Comparison of ENCODE assay signal across 8 cellular contexts in genomic region chr12:51424662-51425539, GRCh38. TPM values are rescaled to one million over a fixed set of nuclear protein-coding genes. Genes with fewer than 3 reads are reported as not detected.
DNase-seq lines count a peak whose midpoint lies in the region; ATAC-seq, FAIRE-seq and TF ChIP-seq lines count a peak whose summit lies in the region.

Gene SLC4A8 (plus strand): TSS chr12:51424831. CDS start chr12:51424988, 157 bp downstream.

- TF ChIP-seq RAD21 in Ishikawa (IDR thresholded peaks at IDR 0.05; ENCODE audit: low read depth), result peak; percentile 49; the same call in 1 of the 2 replicates

- H3K4me1 Mint-ChIP-seq in activated T-helper 17 cell treated with anti-CD3 and anti-CD28 coated beads, Interleukin-2, amount 50 U/mL, for 72 hours, result no peaks in the 10 kb centered on the region
- peaks cover 10 to 21% of the 10 kb centered on the region in 2 donors for H3K4me1 Mint-ChIP-seq in natural killer cell
- peaks cover 17 to 25% of the 10 kb centered on the region in 2 donors for H3K4me1 Mint-ChIP-seq in stimulated activated naive B cell treated with anti-CD40 and anti-IgM and Interleukin-4, amounts not matched to agents 10 μg/mL and 1 μg/mL and 100 μg/mL, for 72 hours

- no peak for TF ChIP-seq EP300 in Ishikawa (IDR thresholded peaks at IDR 0.05; ENCODE audit: borderline replicate concordance)

- no peak for FAIRE-seq in RCC 7860 (lab: Jason Lieb, UNC)

- H3K27me3 Mint-ChIP-seq in activated T-helper 17 cell treated with anti-CD3 and anti-CD28 coated beads, Interleukin-2, amount 50 U/mL, for 72 hours, result no peaks in the 10 kb centered on the region
- H3K27me3 Mint-ChIP-seq in natural killer cell (ENCODE audit: low read depth in 2 of 2), result no peaks in the 10 kb centered on the region
- no peaks in the 10 kb centered on the region for H3K27me3 Mint-ChIP-seq in stimulated activated naive B cell treated with anti-CD40 and anti-IgM and Interleukin-4, amounts not matched to agents 10 μg/mL and 1 μg/mL and 100 μg/mL, for 72 hours

- peak within 1 kb of the TSS; percentile 32 for H3K27ac Mint-ChIP-seq in activated T-helper 17 cell treated with anti-CD3 and anti-CD28 coated beads, Interleukin-2, amount 50 U/mL, for 72 hours
- H3K27ac Mint-ChIP-seq in natural killer cell, result peak within 1 kb of the TSS; percentile 68 to 76
- H3K27ac Mint-ChIP-seq in stimulated activated naive B cell treated with anti-CD40 and anti-IgM and Interleukin-4, amounts not matched to agents 10 μg/mL and 1 μg/mL and 100 μg/mL, for 72 hours, result peak within 1 kb of the TSS; percentile 60

- H3K4me3 ChIP-seq in fibroblast of pulmonary artery (replicated peaks; ENCODE audit: low read depth, low read length), result peak within 1 kb of the TSS; percentile 60

- peak; percentile 92 for ATAC-seq in GM21576 (IDR thresholded peaks at IDR 0.05; ENCODE audit: unreplicated experiment)
- ATAC-seq in activated T-helper 17 cell treated with anti-CD3 and anti-CD28 coated beads, Interleukin-2, amount 50 U/mL, for 72 hours (replicated peaks), result peak; percentile 96
- peak; percentile 90 to 94 (median 92) for ATAC-seq in natural killer cell
- ATAC-seq in stimulated activated naive B cell treated with anti-CD40 and anti-IgM and Interleukin-4, amounts not matched to agents 10 μg/mL and 1 μg/mL and 100 μg/mL, for 72 hours (replicated peaks), result peak; percentile 95 to 97

- peak; percentile 85 for DNase-seq in DMS114 treated with DMSO at 0.1 percent for 48 hours (lab: John Stamatoyannopoulos, UW; ENCODE audit: unreplicated experiment)
- peak; percentile 30 for DNase-seq in RCC 7860 (ENCODE audit: low spot score)
- DNase-seq in fibroblast of pulmonary artery (ENCODE audit: low read depth), result peak; percentile 75
- peak; percentile 77 for DNase-seq in natural killer cell
- DNase-seq in stimulated activated naive B cell treated with anti-CD40 and anti-IgM and Interleukin-4, amounts not matched to agents 10 μg/mL and 1 μg/mL and 100 μg/mL, for 72 hours, result peak; percentile 84

- TF ChIP-seq CTCF in fibroblast of pulmonary artery (IDR thresholded peaks at IDR 0.05; ENCODE audit: low read length, missing control alignments) (peak; percentile 60), natural killer cell (IDR thresholded peaks at IDR 0.05) (peak; percentile 83)

- intact Hi-C loops in natural killer cell (cut with micrococcal nuclease), result loop anchor here (1.0 to 5.0 kb wide), 4 partner anchors 56 to 452 kb away; a partner anchor contains a TSS

- H3K36me3 Mint-ChIP-seq in activated T-helper 17 cell treated with anti-CD3 and anti-CD28 coated beads, Interleukin-2, amount 50 U/mL, for 72 hours (ENCODE audit: low read depth), result no peaks in the 10 kb centered on the region
- H3K36me3 Mint-ChIP-seq in natural killer cell, result no peaks in the 10 kb centered on the region
- H3K36me3 Mint-ChIP-seq in stimulated activated naive B cell treated with anti-CD40 and anti-IgM and Interleukin-4, amounts not matched to agents 10 μg/mL and 1 μg/mL and 100 μg/mL, for 72 hours, result no peaks in the 10 kb centered on the region

- no peaks in the 10 kb centered on the region for H3K9me3 Mint-ChIP-seq in activated T-helper 17 cell treated with anti-CD3 and anti-CD28 coated beads, Interleukin-2, amount 50 U/mL, for 72 hours
- no peaks in the 10 kb centered on the region for H3K9me3 Mint-ChIP-seq in natural killer cell
- peaks cover 0 to 3% of the 10 kb centered on the region in 2 donors for H3K9me3 Mint-ChIP-seq in stimulated activated naive B cell treated with anti-CD40 and anti-IgM and Interleukin-4, amounts not matched to agents 10 μg/mL and 1 μg/mL and 100 μg/mL, for 72 hours

- H3K4me3 Mint-ChIP-seq in activated T-helper 17 cell treated with anti-CD3 and anti-CD28 coated beads, Interleukin-2, amount 50 U/mL, for 72 hours, result peak within 1 kb of the TSS; percentile 84
- peak within 1 kb of the TSS; percentile 88 for H3K4me3 Mint-ChIP-seq in natural killer cell
- H3K4me3 Mint-ChIP-seq in stimulated activated naive B cell treated with anti-CD40 and anti-IgM and Interleukin-4, amounts not matched to agents 10 μg/mL and 1 μg/mL and 100 μg/mL, for 72 hours, result peak within 1 kb of the TSS; percentile 83 to 85

TF ChIP-seq in Ishikawa, 13 proteins besides CTCF, POLR2A, EP300 and RAD21:
- TF ChIP-seq NFIC (IDR thresholded peaks at IDR 0.05) (no peak; the same call in 1 of the 2 replicates), TCF12 (IDR thresholded peaks at IDR 0.05; ENCODE audit: low read depth) (no peak), FOXM1 (IDR thresholded peaks at IDR 0.05; ENCODE audit: borderline replicate concordance, low read depth) (0 out of 2 replicates have a peak, but pooled peaks have one; percentile 24), EGR1 (IDR thresholded peaks at IDR 0.05) (no peak), YY1 (IDR thresholded peaks at IDR 0.05; ENCODE audit: low read depth) (peak; percentile 48; the same call in 1 of the 2 replicates)

RNA-seq across cellular contexts. Expression of gene SLC4A8, which starts in this region (rescaled TPM):
- 1 to 10 TPM; 2.2 to 8.0 TPM for total RNA-seq in activated T-helper 17 cell treated with anti-CD3 and anti-CD28 coated beads, Interleukin-2, amount 50 U/mL, for 72 hours
- 10 to 100 TPM in 2 of 3 donors, 1 to 10 TPM in 1; 9.8 to 19.2 (median 13.6) TPM for total RNA-seq in natural killer cell

Comparison
In these comparisons a context has a peak if more than half of its experiments do, and no peak if none do; other contexts are left out.
1. Peak in every context shown above with its lines: DNase-seq, ATAC-seq and H3K4me3 ChIP-seq.
2. DNase-seq: peak in every context shown above with its lines; median percentile 85 in DMS114 treated with DMSO at 0.1 percent for 48 hours; 84 in stimulated activated naive B cell treated with anti-CD40 and anti-IgM and Interleukin-4, amounts not matched to agents 10 μg/mL and 1 μg/mL and 100 μg/mL, for 72 hours; 77 in natural killer cell; 75 in fibroblast of pulmonary artery; 30 in RCC 7860.